8 cellular contexts compared by ENCODE assay signal in genomic region chr2:68157002-68157401, GRCh38. TPM values are rescaled to one million over a fixed set of nuclear protein-coding genes. Genes with fewer than 3 reads are reported as not detected.
DNase-seq lines count a peak whose midpoint lies in the region; ATAC-seq lines count a peak whose summit lies in the region.

No MANE protein-coding gene starts in this region.

- H3K4me1 Mint-ChIP-seq in stimulated activated naive CD8-positive, alpha-beta T cell treated with anti-CD3 and anti-CD28 coated beads, Interleukin-15, amount 100 ng/mL, for 72 hours = peaks cover 66% of the 10 kb centered on the region

- peak overlapping the region; percentile 100 for H3K27ac Mint-ChIP-seq in stimulated activated naive CD8-positive, alpha-beta T cell treated with anti-CD3 and anti-CD28 coated beads, Interleukin-15, amount 100 ng/mL, for 72 hours

- H3K9me3 Mint-ChIP-seq in stimulated activated naive CD8-positive, alpha-beta T cell treated with anti-CD3 and anti-CD28 coated beads, Interleukin-15, amount 100 ng/mL, for 72 hours = no peaks in the 10 kb centered on the region

- peak; percentile 28 for ATAC-seq in GM19455 (IDR thresholded peaks at IDR 0.05; ENCODE audit: unreplicated experiment)
- ATAC-seq in HG03460 (IDR thresholded peaks at IDR 0.05; ENCODE audit: unreplicated experiment) = peak; percentile 33
- ATAC-seq in stimulated activated naive CD8-positive, alpha-beta T cell treated with anti-CD3 and anti-CD28 coated beads, Interleukin-15, amount 100 ng/mL, for 72 hours = peak; percentile 68

- DNase-seq in D341Med (ENCODE audit: low spot score) (peak; percentile 69), iPS-NIHi7 (ENCODE audit: extremely low spot score) (peak; percentile 41), midbrain (lab: John Stamatoyannopoulos, UW) (no peak), G401 (ENCODE audit: low spot score) (no peak)
- no peak for DNase-seq in stimulated activated naive CD8-positive, alpha-beta T cell treated with anti-CD3 and anti-CD28 coated beads, Interleukin-15, amount 100 ng/mL, for 72 hours

- in situ Hi-C loops in G401 (cut with HindIII; ENCODE audit: low sequenced_read_pairs) = no loop called here

- H3K27ac ChIP-seq in angular gyrus (ENCODE audit: low read depth, low read length) = peak overlapping the region; percentile 100

- H3K4me3 Mint-ChIP-seq in stimulated activated naive CD8-positive, alpha-beta T cell treated with anti-CD3 and anti-CD28 coated beads, Interleukin-15, amount 100 ng/mL, for 72 hours = peak overlapping the region; percentile 99 to 100

- H3K27me3 Mint-ChIP-seq in stimulated activated naive CD8-positive, alpha-beta T cell treated with anti-CD3 and anti-CD28 coated beads, Interleukin-15, amount 100 ng/mL, for 72 hours = no peaks in the 10 kb centered on the region

RNA-seq across cellular contexts. Expression of gene PNO1, which starts 0.7 kb away (rescaled TPM):
- 34.1 and 42.1 TPM in 2 replicates for total RNA-seq in G401 (2014; rRNA removed; shearing (Covaris generic))

Comparison
In these comparisons a context has a peak if more than half of its experiments do, and no peak if none do; other contexts are left out.
1. DNase-seq: peak in D341Med (single experiment) and iPS-NIHi7 (single experiment); none in stimulated activated naive CD8-positive, alpha-beta T cell treated with anti-CD3 and anti-CD28 coated beads, Interleukin-15, amount 100 ng/mL, for 72 hours (0 of 2), midbrain (single experiment) and G401 (single experiment).
2. Peak in every context shown above with its lines, with median percentiles within 50 percentile points of each other: ATAC-seq.